ENCODE assay signal across 15 cellular contexts in the genomic region with DNA sequence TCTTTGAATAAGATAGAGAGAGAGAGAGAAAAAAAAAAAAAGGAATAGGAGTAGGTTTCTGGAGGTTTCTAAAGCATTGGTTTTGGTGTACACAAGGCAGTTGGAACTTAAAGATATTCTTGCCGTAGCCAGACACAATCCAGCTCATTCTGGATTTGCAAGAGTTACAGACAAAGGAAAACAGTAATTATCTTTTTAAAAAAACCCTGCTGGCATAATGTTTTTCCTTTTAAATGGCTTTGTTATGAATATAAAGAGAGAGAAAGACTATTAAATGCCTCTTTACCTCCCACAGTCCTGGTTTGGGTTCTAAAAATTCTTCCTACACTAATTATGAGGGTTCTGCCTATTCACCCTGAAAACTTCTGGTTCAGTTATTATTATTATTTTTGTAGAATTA.
DNase-seq lines count a peak whose midpoint lies in the region; TF ChIP-seq lines count a peak whose summit lies in the region.
"Had no signal": no experiment of that assay in that cellular context is flagged by ENCODE, and none has a peak within 500 bp of the region (broad histone marks: within the 10 kb centered on the region; RNA-seq: fewer than 3 reads in every experiment).

No MANE protein-coding gene starts in this region.

- no peaks in the 10 kb centered on the region for H3K79me2 ChIP-seq in H9 (ENCODE audit: insufficient read depth, low read length)

- H3K79me1 ChIP-seq in H9 (ENCODE audit: insufficient read depth, low read depth, low read length, poor library complexity, severe bottlenecking): no peaks in the 10 kb centered on the region

- peaks cover 77% of the 10 kb centered on the region for H3K27me3 Mint-ChIP-seq in H9 (ENCODE audit: low read depth)

- H4K91ac ChIP-seq in H9 (ENCODE audit: insufficient read length, low read depth, low read length): no peak overlapping the region

- H4K5ac ChIP-seq in H9 (ENCODE audit: insufficient read length, low read depth, low read length): no peak overlapping the region

- H3K4me3 Mint-ChIP-seq in H9: peak overlapping the region; percentile 24 to 37; a peak in 2 of 5 replicates
- H3K4me3 Mint-ChIP-seq: CD14-positive monocyte; CD8-positive, alpha-beta T cell had no signal

- no peaks in the 10 kb centered on the region for H3K23me2 ChIP-seq in H9 (ENCODE audit: insufficient read length, low read depth, low read length, poor library complexity, severe bottlenecking)

- H3K9me3 ChIP-seq in H9 (ENCODE audit: control insufficient read depth, low read depth, low read length) (no peaks in the 10 kb centered on the region), iPS-20b (ENCODE audit: insufficient read depth, low read depth, low read length) (no peaks in the 10 kb centered on the region)
- H3K9me3 ChIP-seq: A549, Caco-2 had no signal

- 0 out of 2 replicates have a peak overlapping the region, but pooled peaks have one; percentile 13 for H3K4me3 ChIP-seq in iPS-20b (ENCODE audit: low read length)
- no peak overlapping the region for H3K4me3 ChIP-seq in brain microvascular endothelial cell (ENCODE audit: low read depth, low read length)
- H3K4me3 ChIP-seq: A549, GM12878 had no signal

- H3K36me3 ChIP-seq in iPS-20b (ENCODE audit: insufficient read depth, low read depth, low read length) (no peaks in the 10 kb centered on the region), brain microvascular endothelial cell (replicated peaks) (no peaks in the 10 kb centered on the region)

- H3K4me1 Mint-ChIP-seq in H9: peaks cover 35 to 37% of the 10 kb centered on the region in 2 experiments

- H3T11ph ChIP-seq in H9 (ENCODE audit: low read length): no peak overlapping the region

- no peak overlapping the region for H4K8ac ChIP-seq in H9 (replicated peaks; ENCODE audit: insufficient read length, low read depth, low read length)

- no peak overlapping the region for H3K4me2 ChIP-seq in H9 (ENCODE audit: insufficient read depth, insufficient read length, low read length)
- H3K4me2 ChIP-seq: A549 had no signal

- no peaks in the 10 kb centered on the region; a peak in 1 of 7 replicates for H3K36me3 Mint-ChIP-seq in H9 (ENCODE audit: insufficient read depth in 1 of 3, low read depth in 3 of 3)
- H3K36me3 Mint-ChIP-seq: CD14-positive monocyte; CD8-positive, alpha-beta T cell had no signal

- H3K27ac ChIP-seq in H9 (ENCODE audit: insufficient read length, low read depth, low read length) (no peak overlapping the region), iPS-20b (ENCODE audit: low read length) (no peak overlapping the region), caudate nucleus (ENCODE audit: low read depth, low read length) (no peak overlapping the region), brain microvascular endothelial cell (no peak overlapping the region)
- H3K27ac ChIP-seq: A549 had no signal

- H3K9ac ChIP-seq in H9 (ENCODE audit: extremely low read depth, insufficient read length, low read length): no peak overlapping the region
- H3K9ac ChIP-seq in iPS-20b (ENCODE audit: low read depth, low read length): no peak overlapping the region

- no peak overlapping the region for H2BK12ac ChIP-seq in H9 (ENCODE audit: insufficient read length, low read depth, low read length)

- in situ Hi-C loops in brain microvascular endothelial cell (cut with HindIII; ENCODE audit: low pct_ligation_motif_present, low sequenced_read_pairs): no loop called here

- H3K18ac ChIP-seq in H9 (ENCODE audit: insufficient read length, low read depth, low read length): no peak overlapping the region

- TF ChIP-seq CTCF in H9 (conservative IDR thresholded peaks at IDR 0.05) (no peak), brain microvascular endothelial cell (IDR thresholded peaks at IDR 0.05; ENCODE audit: low read depth, low read length, missing control alignments) (no peak)

- H2AK5ac ChIP-seq in H9 (ENCODE audit: insufficient read length, low read length): no peak overlapping the region

- H3K27me3 ChIP-seq in H9 (ENCODE audit: insufficient read depth, low read length): peaks cover 12% of the 10 kb centered on the region
- H3K27me3 ChIP-seq in iPS-20b (ENCODE audit: insufficient read depth, low read length): peaks cover 40% of the 10 kb centered on the region; the same call in 1 of the 2 replicates
- no peaks in the 10 kb centered on the region for H3K27me3 ChIP-seq in brain microvascular endothelial cell (replicated peaks)

- DNase-seq in COR-L47 (lab: John Stamatoyannopoulos, UW): peak; percentile 34
- DNase-seq in H9: no peak
- DNase-seq in NCI-H2227 treated with DMSO at 0.1 percent for 48 hours (lab: John Stamatoyannopoulos, UW): peak; percentile 90
- no peak for DNase-seq in caudate nucleus (lab: John Stamatoyannopoulos, UW)
- DNase-seq in posterior cingulate gyrus: no peak
- no peak for DNase-seq in brain microvascular endothelial cell
- no peak for DNase-seq in HT-29 (ENCODE audit: low spot score)
- DNase-seq: Caco-2; CD8-positive, alpha-beta T cell; DMS53; H7 had no signal

- H2BK5ac ChIP-seq in H9 (ENCODE audit: insufficient read length, low read length): no peak overlapping the region

- H2AFZ ChIP-seq in H9 (ENCODE audit: low read length): no peak overlapping the region

- H3K4me1 ChIP-seq in H9 (ENCODE audit: insufficient read depth, low read length) (peaks cover 5% of the 10 kb centered on the region; the same call in 1 of the 2 replicates), iPS-20b (ENCODE audit: insufficient read depth, low read length) (peaks cover 16% of the 10 kb centered on the region)
- H3K4me1 ChIP-seq: A549, Caco-2 had no signal

- no peaks in the 10 kb centered on the region for H4K20me1 ChIP-seq in H9 (ENCODE audit: control insufficient read depth, insufficient read depth, insufficient read length)

- no peak overlapping the region for H3K56ac ChIP-seq in H9 (ENCODE audit: insufficient read length, low read depth, low read length)

- peaks cover 0 to 2% of the 10 kb centered on the region in 2 experiments; a peak in 1 of 5 replicates for H3K9me3 Mint-ChIP-seq in H9
- H3K9me3 Mint-ChIP-seq: CD14-positive monocyte; CD8-positive, alpha-beta T cell had no signal

- no peak overlapping the region for H2BK120ac ChIP-seq in H9 (ENCODE audit: low read depth, low read length, poor library complexity, severe bottlenecking)

- no peak overlapping the region for H2BK20ac ChIP-seq in H9 (ENCODE audit: low read depth, low read length, poor library complexity, severe bottlenecking)

- WGBS in H9 (ENCODE audit: extremely low coverage, insufficient read length, low lambda C conversion rate): no CpG with 5 or more reads among the region's 1 CpG

- H3K27ac Mint-ChIP-seq in H9: peak overlapping the region in 1 of 3 experiments; percentile 73; a peak in 1 of 7 replicates
- H3K27ac Mint-ChIP-seq: CD14-positive monocyte; CD8-positive, alpha-beta T cell had no signal

- intact Hi-C loops in posterior cingulate gyrus (cut with DNase I): no loop called here

- H3K4ac ChIP-seq in H9 (ENCODE audit: low read depth, low read length): no peak overlapping the region

- H2BK15ac ChIP-seq in H9 (ENCODE audit: low read depth, low read length): no peak overlapping the region

- no peak overlapping the region for H3K14ac ChIP-seq in H9 (ENCODE audit: insufficient read depth, low read length)

- no peak overlapping the region for H3K23ac ChIP-seq in H9 (ENCODE audit: insufficient read length, low read depth, low read length)

Comparison
In these comparisons a context has a peak if more than half of its experiments do, and no peak if none do; other contexts are left out.
1. DNase-seq: peak in COR-L47 (single experiment) and NCI-H2227 treated with DMSO at 0.1 percent for 48 hours (single experiment); none in H9 (single experiment), caudate nucleus (0 of 61), posterior cingulate gyrus (0 of 10), brain microvascular endothelial cell (single experiment) and HT-29 (single experiment).